Comparison of ENCODE assay signal across 8 cellular contexts in the genomic region with DNA sequence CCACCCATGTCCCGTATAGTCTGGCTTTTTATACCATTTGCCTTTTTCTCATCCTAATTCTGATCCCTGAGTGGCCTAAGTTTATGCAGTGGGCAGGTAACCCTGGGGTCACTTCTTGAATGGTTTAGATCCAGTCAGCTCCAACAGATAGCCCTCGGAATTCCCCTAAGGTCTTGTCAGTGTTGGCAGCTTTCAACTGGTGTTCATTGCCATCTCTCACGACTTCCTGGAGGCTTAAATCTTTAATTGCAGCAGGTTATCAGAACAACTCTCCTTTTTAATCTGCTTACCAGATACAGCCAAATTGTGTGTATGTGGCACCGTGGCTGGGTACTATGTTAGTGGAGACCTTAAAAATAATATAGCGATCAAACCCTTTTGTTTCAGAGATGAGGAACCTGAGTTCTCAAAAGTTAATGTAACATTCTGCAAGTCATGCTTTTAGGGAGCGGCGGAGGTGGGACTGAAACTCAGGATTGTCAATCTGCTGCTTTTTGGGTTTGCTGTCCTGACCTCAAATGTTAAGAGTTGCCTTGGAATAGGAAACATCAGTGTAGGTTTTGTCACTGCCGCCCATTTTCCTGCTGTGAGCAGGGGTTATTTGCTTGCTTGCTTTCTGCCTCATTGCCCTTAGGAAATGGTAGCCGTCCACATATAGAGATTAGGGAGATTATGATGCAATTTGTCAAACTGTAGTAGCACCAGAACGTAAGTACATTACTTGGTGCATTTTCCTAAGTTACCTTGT. TPM values are rescaled to one million over a fixed set of nuclear protein-coding genes. Genes with fewer than 3 reads are reported as not detected.
DNase-seq lines count a peak whose midpoint lies in the region; ATAC-seq, FAIRE-seq and TF ChIP-seq lines count a peak whose summit lies in the region.

No MANE protein-coding gene starts in this region.

- no peak for TF ChIP-seq POLR2A in NB4 (IDR thresholded peaks at IDR 0.05; ENCODE audit: extremely low read depth, insufficient read length)

- H3K27ac Mint-ChIP-seq in mesothelial cell of epicardium: peak overlapping the region; percentile 92

- TF ChIP-seq CTCF in NB4 (IDR thresholded peaks at IDR 0.05; ENCODE audit: low read depth, low read length): no peak
- TF ChIP-seq CTCF in bronchial epithelial cell (IDR thresholded peaks at IDR 0.05; ENCODE audit: insufficient read depth, low read length, severe bottlenecking): no peak
- no peak for TF ChIP-seq CTCF in mesothelial cell of epicardium (IDR thresholded peaks at IDR 0.05; ENCODE audit: unreplicated experiment)

- peak; percentile 28 to 33 for DNase-seq in NCI-H526 (lab: John Stamatoyannopoulos, UW)
- no peak for DNase-seq in NCI-H526 treated with DMSO at 0.1 percent for 48 hours (lab: John Stamatoyannopoulos, UW)
- peak; percentile 39 for DNase-seq in NB4 (ENCODE audit: low read depth)
- DNase-seq in bronchial epithelial cell (ENCODE audit: low read depth): peak; percentile 51
- DNase-seq in mesothelial cell of epicardium (ENCODE audit: low spot score in 2 of 2, unreplicated experiment in 2 of 2): no peak
- DNase-seq in AG20443 (ENCODE audit: low spot score): no peak

- H3K4me1 Mint-ChIP-seq in mesothelial cell of epicardium: peaks cover 25% of the 10 kb centered on the region

- ATAC-seq in GM21786 (IDR thresholded peaks at IDR 0.05; ENCODE audit: unreplicated experiment): peak; percentile 16
- no peak for ATAC-seq in esophagus mucosa

- H3K4me3 ChIP-seq in NB4 (ENCODE audit: low read depth, low read length): peak overlapping the region; percentile 75
- peak overlapping the region; percentile 81 for H3K4me3 ChIP-seq in bronchial epithelial cell (ENCODE audit: low read depth, low read length)

- H3K4me3 Mint-ChIP-seq in mesothelial cell of epicardium: peak overlapping the region; percentile 91

- peaks cover 2% of the 10 kb centered on the region for H3K27me3 Mint-ChIP-seq in mesothelial cell of epicardium (ENCODE audit: low read depth)

- peaks cover 4% of the 10 kb centered on the region for H3K36me3 Mint-ChIP-seq in mesothelial cell of epicardium

- H3K27me3 ChIP-seq in bronchial epithelial cell (ENCODE audit: control insufficient read depth, insufficient read depth, low read length): no peaks in the 10 kb centered on the region

- H3K36me3 ChIP-seq in bronchial epithelial cell (ENCODE audit: control insufficient read depth, insufficient read depth, low read length): no peaks in the 10 kb centered on the region

- H3K9me3 Mint-ChIP-seq in mesothelial cell of epicardium: peaks cover 4% of the 10 kb centered on the region

- no peak for FAIRE-seq in bronchial epithelial cell (lab: Jason Lieb, UNC)

RNA-seq across cellular contexts. Expression of a gene that starts 0.8 kb away (rescaled TPM):
- 43.7 and 52.6 TPM in 2 replicates for total RNA-seq in bronchial epithelial cell
- 58.3 to 61.5 TPM (median 61.4 TPM) in 3 replicates for total RNA-seq in mesothelial cell of epicardium
- total RNA-seq in esophagus mucosa: 63.5 TPM

Comparison
In these comparisons a context has a peak if more than half of its experiments do, and no peak if none do; other contexts are left out.
1. DNase-seq: peak in NCI-H526 (2 of 2), NB4 (single experiment) and bronchial epithelial cell (single experiment); none in NCI-H526 treated with DMSO at 0.1 percent for 48 hours (single experiment), mesothelial cell of epicardium (0 of 2) and AG20443 (single experiment).